ENCODE assay signal across 29 cellular contexts in the genomic region with DNA sequence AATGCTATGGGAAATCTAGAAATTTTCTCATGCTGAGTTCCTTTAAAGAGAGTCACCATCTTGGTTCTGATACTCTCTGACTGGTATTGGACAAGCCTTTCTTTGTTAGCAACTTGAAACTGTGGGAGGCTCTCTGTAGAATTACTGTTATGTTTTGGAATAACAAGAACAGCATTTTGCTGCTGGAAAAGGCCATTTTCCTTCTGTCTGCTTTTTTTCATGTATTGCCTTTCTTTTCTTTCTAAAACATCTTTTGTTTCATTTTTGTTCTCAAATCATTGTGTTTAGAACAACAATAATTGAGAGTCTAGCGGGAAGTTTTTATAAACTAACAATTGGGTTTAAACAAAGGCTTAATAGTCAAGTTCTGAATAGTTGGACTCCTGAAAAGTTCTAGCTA.
DNase-seq lines count a peak whose midpoint lies in the region; ATAC-seq and TF ChIP-seq lines count a peak whose summit lies in the region.
"Had no signal": no experiment of that assay in that cellular context is flagged by ENCODE, and none has a peak within 500 bp of the region (broad histone marks: within the 10 kb centered on the region; RNA-seq: fewer than 3 reads in every experiment).

No MANE protein-coding gene starts in this region.

- H3K4me2 ChIP-seq in KMS-11 = peak overlapping the region; percentile 41
- H3K4me2 ChIP-seq in SK-N-SH = no peak overlapping the region
- H3K4me2 ChIP-seq: neural progenitor cell had no signal

- no peak overlapping the region for H3K9ac ChIP-seq in KMS-11
- H3K9ac ChIP-seq in SK-N-SH = no peak overlapping the region
- H3K9ac ChIP-seq: neural progenitor cell, parathyroid adenoma had no signal

- intact Hi-C loops in posterior vena cava (cut with DNase I) = loop anchor here in 1 of 2 donors (10.0 kb wide), 1 partner anchor 1009 kb away; no protein-coding TSS in a partner anchor

- peak overlapping the region; percentile 3 for H3K4me3 Mint-ChIP-seq in T-helper 1 cell treated with Interleukin-12 subunit alpha and Interleukin-12 subunit beta and Interleukin-4 antibody, amounts not matched to agents 30 μg/mL and 1 μg/mL, for 36 hours
- H3K4me3 Mint-ChIP-seq: CD4-positive, alpha-beta T cell; memory B cell; neural progenitor cell; stimulated activated effector memory CD8-positive, alpha-beta T cell treated with anti-CD3 and anti-CD28 coated beads, Interleukin-12 subunit alpha, Interleukin-12 subunit beta, amount 100 ng/mL, for 72 hours had no signal

- H3K4me1 ChIP-seq in KMS-11 (ENCODE audit: low read depth, poor library complexity, severe bottlenecking) (peaks cover 21% of the 10 kb centered on the region), SK-N-SH (ENCODE audit: control insufficient read depth in 1 of 2, insufficient read depth in 2 of 2, low read depth in 1 of 2, low read length in 1 of 2) (no peaks in the 10 kb centered on the region; a peak in 1 of 4 replicates)
- H3K4me1 ChIP-seq: adrenal gland, body of pancreas, gastrocnemius medialis, neural progenitor cell, parathyroid adenoma, sigmoid colon, testis had no signal

- CTCF ChIA-PET in SK-N-SH (lab: Yijun Ruan, JAX) = interaction anchor here (3.4 kb wide), 1 partner anchor 645 kb away, joined by 24 read pairs; no protein-coding TSS in a partner anchor

- H2AFZ ChIP-seq in KMS-11 (ENCODE audit: low read depth) (peak overlapping the region; percentile 39; the same call in 1 of the 2 replicates), SK-N-SH (ENCODE audit: low read depth) (no peak overlapping the region)
- H2AFZ ChIP-seq: neural progenitor cell, parathyroid adenoma had no signal

- ATAC-seq in GM21381 (IDR thresholded peaks at IDR 0.05; ENCODE audit: unreplicated experiment) = peak; percentile 2
- ATAC-seq: body of pancreas, gastrocnemius medialis, HCT116 had no signal

- no peaks in the 10 kb centered on the region for H3K9me2 ChIP-seq in SK-N-SH

- H3K27ac Mint-ChIP-seq in T-helper 1 cell treated with Interleukin-12 subunit alpha and Interleukin-12 subunit beta and Interleukin-4 antibody, amounts not matched to agents 30 μg/mL and 1 μg/mL, for 36 hours = peak overlapping the region; percentile 76
- H3K27ac Mint-ChIP-seq: CD4-positive, alpha-beta T cell; neural progenitor cell; stimulated activated effector memory CD8-positive, alpha-beta T cell treated with anti-CD3 and anti-CD28 coated beads, Interleukin-12 subunit alpha, Interleukin-12 subunit beta, amount 100 ng/mL, for 72 hours had no signal

- no peak for TF ChIP-seq RAD21 in SK-N-SH (IDR thresholded peaks at IDR 0.05; ENCODE audit: low read length)

- H3K4me3 ChIP-seq in KMS-11 (IDR thresholded peaks at IDR 0.05; ENCODE audit: insufficient read depth, low read depth, low read length) (no peak overlapping the region), SK-N-SH (ENCODE audit: low read depth in 2 of 2, low read length in 1 of 2) (no peak overlapping the region)
- H3K4me3 ChIP-seq: adrenal gland, body of pancreas, dorsolateral prefrontal cortex, gastrocnemius medialis, neural progenitor cell, sigmoid colon, testis had no signal

- TF ChIP-seq CTCF in KMS-11 (conservative IDR thresholded peaks at IDR 0.05; ENCODE audit: low read depth, low read length) (no peak), SK-N-SH (IDR thresholded peaks at IDR 0.05) (no peak)

- H4K20me1 ChIP-seq in KMS-11 (ENCODE audit: insufficient read depth) (no peaks in the 10 kb centered on the region), SK-N-SH (ENCODE audit: insufficient read depth) (no peaks in the 10 kb centered on the region)

- H3K27me3 Mint-ChIP-seq in T-helper 1 cell treated with Interleukin-12 subunit alpha and Interleukin-12 subunit beta and Interleukin-4 antibody, amounts not matched to agents 30 μg/mL and 1 μg/mL, for 36 hours (ENCODE audit: low read depth) = peaks cover 5% of the 10 kb centered on the region

- DNase-seq in T-helper 1 cell = no peak
- DNase-seq in globus pallidus (ENCODE audit: low spot score) = peak; percentile 43
- DNase-seq in posterior vena cava (ENCODE audit: low spot score) = no peak
- no peak for DNase-seq in substantia nigra (lab: John Stamatoyannopoulos, UW)
- DNase-seq in SK-N-SH = no peak
- DNase-seq: activated CD4-positive, alpha-beta T cell treated with anti-CD3 and anti-CD28 coated beads, Interleukin-2, amount 50 U/mL, for 48 hours; adrenal gland; body of pancreas; CD4-positive, alpha-beta T cell; cerebellar nuclear complex; DMS 273 treated with DMSO at 0.1 percent for 48 hours; dorsolateral prefrontal cortex; gastrocnemius medialis; IMR-90; NCI-H1048; NCI-H1694; Right ventricle myocardium superior; sigmoid colon; stimulated activated CD4-positive, alpha-beta T cell treated with anti-CD3 and anti-CD28 coated beads, Interleukin-4, amount 100 ng/mL, for 24 hours; testis had no signal

- H3K9me3 ChIP-seq in SK-N-SH = no peaks in the 10 kb centered on the region
- H3K9me3 ChIP-seq: adrenal gland, body of pancreas, gastrocnemius medialis, sigmoid colon, testis had no signal

- no peaks in the 10 kb centered on the region for H3F3A ChIP-seq in SK-N-SH (replicated peaks; ENCODE audit: insufficient read depth)

- TF ChIP-seq EP300 in SK-N-SH (IDR thresholded peaks at IDR 0.05; ENCODE audit: borderline replicate concordance in 1 of 2, low read depth in 1 of 2, low read length in 1 of 2) = no peak

- H3K27me3 ChIP-seq in KMS-11 (ENCODE audit: insufficient read depth, low read depth) = no peaks in the 10 kb centered on the region
- no peaks in the 10 kb centered on the region; the same call in 1 of the 2 replicates for H3K27me3 ChIP-seq in SK-N-SH (ENCODE audit: insufficient read depth)
- H3K27me3 ChIP-seq: adrenal gland, body of pancreas, gastrocnemius medialis, neural progenitor cell, sigmoid colon, testis had no signal

- 30% methylated on average over 1 of the region's 1 CpG for WGBS in SK-N-SH (ENCODE audit: low lambda C conversion rate)

- H3K36me3 Mint-ChIP-seq in T-helper 1 cell treated with Interleukin-12 subunit alpha and Interleukin-12 subunit beta and Interleukin-4 antibody, amounts not matched to agents 30 μg/mL and 1 μg/mL, for 36 hours (ENCODE audit: low read depth) = peaks cover 15% of the 10 kb centered on the region
- H3K36me3 Mint-ChIP-seq: neural progenitor cell; stimulated activated effector memory CD8-positive, alpha-beta T cell treated with anti-CD3 and anti-CD28 coated beads, Interleukin-12 subunit alpha, Interleukin-12 subunit beta, amount 100 ng/mL, for 72 hours had no signal

- no peaks in the 10 kb centered on the region for H3K79me2 ChIP-seq in KMS-11 (ENCODE audit: insufficient read depth, low read depth)
- no peaks in the 10 kb centered on the region for H3K79me2 ChIP-seq in SK-N-SH (ENCODE audit: insufficient read depth)
- H3K79me2 ChIP-seq: parathyroid adenoma had no signal

- POLR2A ChIA-PET in SK-N-SH (lab: Yijun Ruan, JAX) = no interaction called here

- peaks cover 12% of the 10 kb centered on the region for H3K9me3 Mint-ChIP-seq in T-helper 1 cell treated with Interleukin-12 subunit alpha and Interleukin-12 subunit beta and Interleukin-4 antibody, amounts not matched to agents 30 μg/mL and 1 μg/mL, for 36 hours
- H3K9me3 Mint-ChIP-seq: CD4-positive, alpha-beta T cell; neural progenitor cell; stimulated activated effector memory CD8-positive, alpha-beta T cell treated with anti-CD3 and anti-CD28 coated beads, Interleukin-12 subunit alpha, Interleukin-12 subunit beta, amount 100 ng/mL, for 72 hours had no signal

- H3K36me3 ChIP-seq in KMS-11 (ENCODE audit: insufficient read depth) = no peaks in the 10 kb centered on the region; the same call in 1 of the 2 replicates
- H3K36me3 ChIP-seq in SK-N-SH (replicated peaks in 1 of 2; ENCODE audit: control insufficient read depth in 1 of 2, insufficient read depth in 2 of 2, low read length in 1 of 2) = no peaks in the 10 kb centered on the region
- H3K36me3 ChIP-seq: adrenal gland, gastrocnemius medialis, neural progenitor cell, sigmoid colon had no signal

- H3K4me1 Mint-ChIP-seq in T-helper 1 cell treated with Interleukin-12 subunit alpha and Interleukin-12 subunit beta and Interleukin-4 antibody, amounts not matched to agents 30 μg/mL and 1 μg/mL, for 36 hours (ENCODE audit: low read depth) = peaks cover 39% of the 10 kb centered on the region
- H3K4me1 Mint-ChIP-seq: neural progenitor cell; stimulated activated effector memory CD8-positive, alpha-beta T cell treated with anti-CD3 and anti-CD28 coated beads, Interleukin-12 subunit alpha, Interleukin-12 subunit beta, amount 100 ng/mL, for 72 hours had no signal

- H3K27ac ChIP-seq in KMS-11 (peak overlapping the region; percentile 32; the same call in 1 of the 2 replicates), substantia nigra (ENCODE audit: low read depth, low read length, poor library complexity, severe bottlenecking) (no peak overlapping the region), SK-N-SH (ENCODE audit: low read depth in 2 of 2, low read length in 1 of 2) (no peak overlapping the region)
- H3K27ac ChIP-seq: 22Rv1, adrenal gland, body of pancreas, gastrocnemius medialis, neural progenitor cell, parathyroid adenoma, sigmoid colon, testis had no signal

TF ChIP-seq in SK-N-SH, 30 proteins besides CTCF, POLR2A, EP300 and RAD21 (continues in another document):
- TF ChIP-seq RXRA (IDR thresholded peaks at IDR 0.05; ENCODE audit: borderline replicate concordance, low read depth) (no peak), NRF1 (IDR thresholded peaks at IDR 0.05; ENCODE audit: low read depth, low read length) (no peak), GATA2 (CRISPR knock-in tag; IDR thresholded peaks at IDR 0.05) (no peak), SMC3 (IDR thresholded peaks at IDR 0.05; ENCODE audit: low read depth, low read length) (no peak), CHD2 (IDR thresholded peaks at IDR 0.05; ENCODE audit: low read length, partially characterized antibody) (no peak), FOSL2 (IDR thresholded peaks at IDR 0.05; ENCODE audit: borderline replicate concordance, low read depth) (no peak), TCF12 (IDR thresholded peaks at IDR 0.05) (no peak)
- TF ChIP-seq, protein P1, sequence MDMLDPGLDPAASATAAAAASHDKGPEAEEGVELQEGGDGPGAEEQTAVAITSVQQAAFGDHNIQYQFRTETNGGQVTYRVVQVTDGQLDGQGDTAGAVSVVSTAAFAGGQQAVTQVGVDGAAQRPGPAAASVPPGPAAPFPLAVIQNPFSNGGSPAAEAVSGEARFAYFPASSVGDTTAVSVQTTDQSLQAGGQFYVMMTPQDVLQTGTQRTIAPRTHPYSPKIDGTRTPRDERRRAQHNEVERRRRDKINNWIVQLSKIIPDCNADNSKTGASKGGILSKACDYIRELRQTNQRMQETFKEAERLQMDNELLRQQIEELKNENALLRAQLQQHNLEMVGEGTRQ (IDR thresholded peaks at IDR 0.05; ENCODE audit: borderline replicate concordance, low read depth, low read length) = no peak
- TF ChIP-seq, protein P2, sequence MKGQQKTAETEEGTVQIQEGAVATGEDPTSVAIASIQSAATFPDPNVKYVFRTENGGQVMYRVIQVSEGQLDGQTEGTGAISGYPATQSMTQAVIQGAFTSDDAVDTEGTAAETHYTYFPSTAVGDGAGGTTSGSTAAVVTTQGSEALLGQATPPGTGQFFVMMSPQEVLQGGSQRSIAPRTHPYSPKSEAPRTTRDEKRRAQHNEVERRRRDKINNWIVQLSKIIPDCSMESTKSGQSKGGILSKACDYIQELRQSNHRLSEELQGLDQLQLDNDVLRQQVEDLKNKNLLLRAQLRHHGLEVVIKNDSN (IDR thresholded peaks at IDR 0.05; ENCODE audit: borderline replicate concordance, low read depth) = no peak
